1 cellular context compared by ENCODE assay signal in genomic region chr3:101561630-101562328, GRCh38.
TF ChIP-seq lines count a peak whose summit lies in the region.

Gene TRMT10C, plus strand, starts transcription at chr3:101561868. Its CDS starts 2,914 bp downstream, at chr3:101564782.

TF ChIP-seq in K562, 482 proteins besides CTCF, POLR2A, EP300 and RAD21 (continued from another document and continues in another):
- TF ChIP-seq NR2C2 (CRISPR knock-in tag; IDR thresholded peaks at IDR 0.05) (no peak), NR2C2 (tag; IDR thresholded peaks at IDR 0.05) (peak; percentile 24; the same call in 1 of the 2 replicates), ZNF24 (IDR thresholded peaks at IDR 0.05) (no peak), FOXP4 (CRISPR knock-in tag; IDR thresholded peaks at IDR 0.05; ENCODE audit: borderline replicate concordance) (no peak), CUX1 (CRISPR knock-in tag; IDR thresholded peaks at IDR 0.05) (no peak), NRF1 (conservative IDR thresholded peaks at IDR 0.05 in 1 of 2, IDR thresholded peaks at IDR 0.05 in 1 of 2) (peak; percentile 24 to 38; a peak in 1 of 4 replicates), BCL6 (CRISPR knock-in tag; IDR thresholded peaks at IDR 0.05) (no peak), ASH1L (IDR thresholded peaks at IDR 0.05; ENCODE audit: borderline replicate concordance, low read depth, partially characterized antibody) (no peak), BRD9 (IDR thresholded peaks at IDR 0.05; ENCODE audit: low read depth, partially characterized antibody) (no peak), PHF20 (IDR thresholded peaks at IDR 0.05; ENCODE audit: partially characterized antibody) (peak; percentile 87), PPARD (CRISPR knock-in tag; IDR thresholded peaks at IDR 0.05) (no peak), E2F4 (CRISPR knock-in tag; IDR thresholded peaks at IDR 0.05; ENCODE audit: low read depth) (no peak), SMC3 (conservative IDR thresholded peaks at IDR 0.05; ENCODE audit: insufficient read depth, low read depth, low read length) (no peak), ZBTB34 (CRISPR knock-in tag; IDR thresholded peaks at IDR 0.05) (no peak), ZNF778 (CRISPR knock-in tag; IDR thresholded peaks at IDR 0.05) (no peak), SFPQ (IDR thresholded peaks at IDR 0.05; ENCODE audit: low read depth, low read length) (no peak), BDP1 (IDR thresholded peaks at IDR 0.05; ENCODE audit: insufficient read depth, insufficient read length) (no peak), EZH2 (IDR thresholded peaks at IDR 0.05; ENCODE audit: borderline replicate concordance, low read depth, low read length) (no peak), ZNF165 (CRISPR knock-in tag; IDR thresholded peaks at IDR 0.05; ENCODE audit: borderline replicate concordance) (no peak), RFX7 (CRISPR knock-in tag; IDR thresholded peaks at IDR 0.05) (no peak), ZBTB12 (CRISPR knock-in tag; IDR thresholded peaks at IDR 0.05) (peak; percentile 91), ZNF449 (CRISPR knock-in tag; IDR thresholded peaks at IDR 0.05) (no peak), GTF2A2 (tag; IDR thresholded peaks at IDR 0.05) (no peak), MLX (CRISPR knock-in tag; conservative IDR thresholded peaks at IDR 0.05) (no peak), ELK3 (CRISPR knock-in tag; IDR thresholded peaks at IDR 0.05) (no peak), ZBTB49 (CRISPR knock-in tag; IDR thresholded peaks at IDR 0.05; ENCODE audit: borderline replicate concordance) (no peak), ZC3H11A (IDR thresholded peaks at IDR 0.05; ENCODE audit: low read depth, low read length) (no peak), ZBTB7A (IDR thresholded peaks at IDR 0.05; ENCODE audit: borderline replicate concordance, control insufficient read depth, low read depth, low read length) (no peak), ZNF444 (CRISPR knock-in tag; IDR thresholded peaks at IDR 0.05) (no peak), ZNF175 (CRISPR knock-in tag; IDR thresholded peaks at IDR 0.05; ENCODE audit: low read depth) (no peak), ESRRA (IDR thresholded peaks at IDR 0.05; ENCODE audit: borderline replicate concordance, low read depth) (peak; percentile 51; the same call in 1 of the 2 replicates), POLR2G (IDR thresholded peaks at IDR 0.05; ENCODE audit: low read depth, low read length) (peak; percentile 87), MED1 (CRISPR knock-in tag; IDR thresholded peaks at IDR 0.05; ENCODE audit: borderline replicate concordance) (no peak)
